Comparison of ENCODE assay signal across 1 cellular context in the genomic region with DNA sequence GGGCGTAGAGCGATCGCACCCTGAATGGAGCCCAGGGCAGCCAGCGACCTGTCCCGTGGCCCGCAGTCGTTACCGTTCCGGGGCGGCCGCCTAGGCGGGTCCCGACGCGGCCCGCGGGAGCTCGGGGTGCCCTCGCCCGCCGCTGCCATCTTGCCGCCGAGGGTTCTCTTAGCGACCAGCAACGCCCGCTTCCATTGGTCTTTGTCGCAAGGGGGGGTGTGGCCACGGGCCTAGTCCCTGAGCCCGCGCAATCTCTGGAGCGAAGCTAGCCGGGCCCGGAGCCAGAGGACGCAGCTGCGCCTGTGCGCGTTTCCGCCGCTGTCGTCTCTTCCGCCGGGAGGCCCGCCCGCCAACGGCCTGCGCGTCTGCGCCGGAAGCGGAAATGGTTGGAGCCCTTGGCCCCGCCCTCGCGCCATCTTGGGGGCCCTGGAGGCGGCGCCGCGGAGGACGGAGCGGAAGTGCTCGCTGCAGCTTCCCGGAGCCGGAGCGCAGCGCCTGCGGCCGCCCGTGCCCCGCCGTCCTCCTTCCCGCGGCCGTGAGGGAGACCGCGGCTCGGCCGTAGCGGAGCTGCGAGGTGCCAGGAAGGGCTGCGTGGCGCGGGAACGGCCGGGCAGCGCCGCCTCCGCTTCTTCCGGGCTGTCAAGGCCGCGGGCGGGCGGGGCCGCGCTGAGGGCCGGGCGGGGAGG.
TF ChIP-seq lines count a peak whose summit lies in the region.

A gene (minus strand): TSS at position 170 of the 686 bp plus-strand sequence. CDS start 21 bp downstream, at position 149.
A gene with protein sequence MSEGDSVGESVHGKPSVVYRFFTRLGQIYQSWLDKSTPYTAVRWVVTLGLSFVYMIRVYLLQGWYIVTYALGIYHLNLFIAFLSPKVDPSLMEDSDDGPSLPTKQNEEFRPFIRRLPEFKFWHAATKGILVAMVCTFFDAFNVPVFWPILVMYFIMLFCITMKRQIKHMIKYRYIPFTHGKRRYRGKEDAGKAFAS (plus strand): TSS at position 457 of the 686 bp plus-strand sequence. CDS start 3,950 bp downstream, outside the sequence.

TF ChIP-seq in HepG2, 621 proteins besides CTCF, POLR2A, EP300 and RAD21 (continued from another document and continues in another):
- TF ChIP-seq ZNF598 (CRISPR knock-in tag; IDR thresholded peaks at IDR 0.05; ENCODE audit: borderline replicate concordance): no peak
- no peak; the same call in 1 of the 2 replicates for TF ChIP-seq EEA1 (CRISPR knock-in tag; IDR thresholded peaks at IDR 0.05; ENCODE audit: borderline replicate concordance)
- peak; percentile 63; the same call in 1 of the 2 replicates for TF ChIP-seq MAF1 (CRISPR knock-in tag; IDR thresholded peaks at IDR 0.05; ENCODE audit: borderline replicate concordance)
- TF ChIP-seq SALL2 (CRISPR knock-in tag; IDR thresholded peaks at IDR 0.05): 0 out of 2 replicates have a peak, but pooled peaks have one; percentile 32
- TF ChIP-seq ZNF510 (CRISPR knock-in tag; IDR thresholded peaks at IDR 0.05; ENCODE audit: low read depth): no peak
- TF ChIP-seq SP1 (IDR thresholded peaks at IDR 0.05): no peak
- peak; percentile 90 for TF ChIP-seq SP1 (CRISPR knock-in tag; IDR thresholded peaks at IDR 0.05)
- TF ChIP-seq ZNF383 (CRISPR knock-in tag; IDR thresholded peaks at IDR 0.05; ENCODE audit: borderline replicate concordance): no peak
- TF ChIP-seq ZNF737 (CRISPR knock-in tag; IDR thresholded peaks at IDR 0.05; ENCODE audit: borderline replicate concordance): no peak
- TF ChIP-seq PITX1 (CRISPR knock-in tag; IDR thresholded peaks at IDR 0.05): no peak
- no peak for TF ChIP-seq SRSF4 (IDR thresholded peaks at IDR 0.05; ENCODE audit: low read depth, low read length, poor library complexity, severe bottlenecking)
- TF ChIP-seq, protein P1, sequence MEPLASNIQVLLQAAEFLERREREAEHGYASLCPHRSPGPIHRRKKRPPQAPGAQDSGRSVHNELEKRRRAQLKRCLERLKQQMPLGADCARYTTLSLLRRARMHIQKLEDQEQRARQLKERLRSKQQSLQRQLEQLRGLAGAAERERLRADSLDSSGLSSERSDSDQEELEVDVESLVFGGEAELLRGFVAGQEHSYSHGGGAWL (CRISPR knock-in tag; IDR thresholded peaks at IDR 0.05): no peak
- no peak for TF ChIP-seq HNRNPH1 (optimal IDR thresholded peaks at IDR 0.05; ENCODE audit: low read depth, low read length)
- TF ChIP-seq ZNF282 (IDR thresholded peaks at IDR 0.05; ENCODE audit: partially characterized antibody): no peak
- peak; percentile 87 for TF ChIP-seq RFX3 (CRISPR knock-in tag; IDR thresholded peaks at IDR 0.05)
- no peak for TF ChIP-seq MTF2 (CRISPR knock-in tag; IDR thresholded peaks at IDR 0.05; ENCODE audit: borderline replicate concordance)
- TF ChIP-seq TRIM24 (CRISPR knock-in tag; IDR thresholded peaks at IDR 0.05): no peak
- no peak for TF ChIP-seq ZSCAN22 (CRISPR knock-in tag; IDR thresholded peaks at IDR 0.05)
- TF ChIP-seq MZF1 (CRISPR knock-in tag; IDR thresholded peaks at IDR 0.05; ENCODE audit: borderline replicate concordance): no peak
- no peak for TF ChIP-seq STAT5B (CRISPR knock-in tag; IDR thresholded peaks at IDR 0.05)
- TF ChIP-seq AKAP8 (CRISPR knock-in tag; IDR thresholded peaks at IDR 0.05): 0 out of 2 replicates have a peak, but pooled peaks have one; percentile 54
- no peak for TF ChIP-seq ZNF337 (CRISPR knock-in tag; IDR thresholded peaks at IDR 0.05; ENCODE audit: borderline replicate concordance, low read depth)
- peak; percentile 96 for TF ChIP-seq GABPB1 (CRISPR knock-in tag; IDR thresholded peaks at IDR 0.05)
- peak; percentile 92 for TF ChIP-seq SP4 (CRISPR knock-in tag; IDR thresholded peaks at IDR 0.05)
- no peak; the same call in 1 of the 2 replicates for TF ChIP-seq ZNF703 (CRISPR knock-in tag; IDR thresholded peaks at IDR 0.05; ENCODE audit: borderline replicate concordance)
- TF ChIP-seq, protein P2, sequence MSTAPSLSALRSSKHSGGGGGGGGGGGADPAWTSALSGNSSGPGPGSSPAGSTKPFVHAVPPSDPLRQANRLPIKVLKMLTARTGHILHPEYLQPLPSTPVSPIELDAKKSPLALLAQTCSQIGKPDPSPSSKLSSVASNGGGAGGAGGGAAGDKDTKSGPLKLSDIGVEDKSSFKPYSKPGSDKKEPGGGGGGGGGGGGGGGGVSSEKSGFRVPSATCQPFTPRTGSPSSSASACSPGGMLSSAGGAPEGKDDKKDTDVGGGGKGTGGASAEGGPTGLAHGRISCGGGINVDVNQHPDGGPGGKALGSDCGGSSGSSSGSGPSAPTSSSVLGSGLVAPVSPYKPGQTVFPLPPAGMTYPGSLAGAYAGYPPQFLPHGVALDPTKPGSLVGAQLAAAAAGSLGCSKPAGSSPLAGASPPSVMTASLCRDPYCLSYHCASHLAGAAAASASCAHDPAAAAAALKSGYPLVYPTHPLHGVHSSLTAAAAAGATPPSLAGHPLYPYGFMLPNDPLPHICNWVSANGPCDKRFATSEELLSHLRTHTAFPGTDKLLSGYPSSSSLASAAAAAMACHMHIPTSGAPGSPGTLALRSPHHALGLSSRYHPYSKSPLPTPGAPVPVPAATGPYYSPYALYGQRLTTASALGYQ (CRISPR knock-in tag; IDR thresholded peaks at IDR 0.05): no peak
- no peak; the same call in 1 of the 2 replicates for TF ChIP-seq ZNF766 (CRISPR knock-in tag; IDR thresholded peaks at IDR 0.05; ENCODE audit: borderline replicate concordance)
- TF ChIP-seq ESRRA (CRISPR knock-in tag; IDR thresholded peaks at IDR 0.05; ENCODE audit: low read depth): 0 out of 2 replicates have a peak, but pooled peaks have one; percentile 42
- no peak for TF ChIP-seq IKZF4 (CRISPR knock-in tag; IDR thresholded peaks at IDR 0.05; ENCODE audit: borderline replicate concordance, low read depth, not compliant biosample characterization)
- no peak for TF ChIP-seq ZNF572 (CRISPR knock-in tag; IDR thresholded peaks at IDR 0.05)
- TF ChIP-seq AHR (CRISPR knock-in tag; IDR thresholded peaks at IDR 0.05): no peak
- TF ChIP-seq, protein P3, sequence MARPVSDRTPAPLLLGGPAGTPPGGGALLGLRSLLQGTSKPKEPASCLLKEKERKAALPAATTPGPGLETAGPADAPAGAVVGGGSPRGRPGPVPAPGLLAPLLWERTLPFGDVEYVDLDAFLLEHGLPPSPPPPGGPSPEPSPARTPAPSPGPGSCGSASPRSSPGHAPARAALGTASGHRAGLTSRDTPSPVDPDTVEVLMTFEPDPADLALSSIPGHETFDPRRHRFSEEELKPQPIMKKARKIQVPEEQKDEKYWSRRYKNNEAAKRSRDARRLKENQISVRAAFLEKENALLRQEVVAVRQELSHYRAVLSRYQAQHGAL (CRISPR knock-in tag; IDR thresholded peaks at IDR 0.05; ENCODE audit: not compliant biosample characterization): no peak
- no peak for TF ChIP-seq ZNF12 (CRISPR knock-in tag; IDR thresholded peaks at IDR 0.05)
- TF ChIP-seq ZNF839 (CRISPR knock-in tag; IDR thresholded peaks at IDR 0.05; ENCODE audit: borderline replicate concordance): peak; percentile 20; the same call in 1 of the 2 replicates
- TF ChIP-seq KAT8 (CRISPR knock-in tag; IDR thresholded peaks at IDR 0.05): peak; percentile 94
- TF ChIP-seq, protein P4, sequence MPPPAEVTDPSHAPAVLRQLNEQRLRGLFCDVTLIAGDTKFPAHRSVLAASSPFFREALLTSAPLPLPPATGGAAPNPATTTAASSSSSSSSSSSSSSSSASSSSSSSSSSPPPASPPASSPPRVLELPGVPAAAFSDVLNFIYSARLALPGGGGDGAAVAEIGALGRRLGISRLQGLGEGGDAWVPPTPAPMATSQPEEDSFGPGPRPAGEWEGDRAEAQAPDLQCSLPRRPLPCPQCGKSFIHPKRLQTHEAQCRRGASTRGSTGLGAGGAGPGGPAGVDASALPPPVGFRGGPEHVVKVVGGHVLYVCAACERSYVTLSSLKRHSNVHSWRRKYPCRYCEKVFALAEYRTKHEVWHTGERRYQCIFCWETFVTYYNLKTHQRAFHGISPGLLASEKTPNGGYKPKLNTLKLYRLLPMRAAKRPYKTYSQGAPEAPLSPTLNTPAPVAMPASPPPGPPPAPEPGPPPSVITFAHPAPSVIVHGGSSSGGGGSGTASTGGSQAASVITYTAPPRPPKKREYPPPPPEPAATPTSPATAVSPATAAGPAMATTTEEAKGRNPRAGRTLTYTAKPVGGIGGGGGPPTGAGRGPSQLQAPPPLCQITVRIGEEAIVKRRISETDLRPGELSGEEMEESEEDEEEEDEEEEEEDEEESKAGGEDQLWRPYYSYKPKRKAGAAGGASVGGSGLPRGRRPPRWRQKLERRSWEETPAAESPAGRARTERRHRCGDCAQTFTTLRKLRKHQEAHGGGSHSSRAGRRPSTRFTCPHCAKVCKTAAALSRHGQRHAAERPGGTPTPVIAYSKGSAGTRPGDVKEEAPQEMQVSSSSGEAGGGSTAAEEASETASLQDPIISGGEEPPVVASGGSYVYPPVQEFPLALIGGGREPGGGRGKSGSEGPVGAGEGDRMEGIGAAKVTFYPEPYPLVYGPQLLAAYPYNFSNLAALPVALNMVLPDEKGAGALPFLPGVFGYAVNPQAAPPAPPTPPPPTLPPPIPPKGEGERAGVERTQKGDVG (CRISPR knock-in tag; IDR thresholded peaks at IDR 0.05; ENCODE audit: borderline replicate concordance): no peak
- peak; percentile 27; the same call in 1 of the 2 replicates for TF ChIP-seq DMAP1 (CRISPR knock-in tag; IDR thresholded peaks at IDR 0.05)
- TF ChIP-seq, protein P5, sequence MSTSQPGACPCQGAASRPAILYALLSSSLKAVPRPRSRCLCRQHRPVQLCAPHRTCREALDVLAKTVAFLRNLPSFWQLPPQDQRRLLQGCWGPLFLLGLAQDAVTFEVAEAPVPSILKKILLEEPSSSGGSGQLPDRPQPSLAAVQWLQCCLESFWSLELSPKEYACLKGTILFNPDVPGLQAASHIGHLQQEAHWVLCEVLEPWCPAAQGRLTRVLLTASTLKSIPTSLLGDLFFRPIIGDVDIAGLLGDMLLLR (CRISPR knock-in tag; IDR thresholded peaks at IDR 0.05): no peak; the same call in 1 of the 2 replicates
- TF ChIP-seq NFYB (CRISPR knock-in tag; IDR thresholded peaks at IDR 0.05): peak; percentile 88
- TF ChIP-seq SOX13 (IDR thresholded peaks at IDR 0.05): no peak
- TF ChIP-seq SOX13 (CRISPR knock-in tag; conservative IDR thresholded peaks at IDR 0.05 in 1 of 2, IDR thresholded peaks at IDR 0.05 in 1 of 2): peak in 1 of 2 experiments; percentile 6; a peak in 1 of 4 replicates
- TF ChIP-seq ZNF652 (CRISPR knock-in tag; IDR thresholded peaks at IDR 0.05; ENCODE audit: borderline replicate concordance, low read depth): no peak
- TF ChIP-seq, protein P6, sequence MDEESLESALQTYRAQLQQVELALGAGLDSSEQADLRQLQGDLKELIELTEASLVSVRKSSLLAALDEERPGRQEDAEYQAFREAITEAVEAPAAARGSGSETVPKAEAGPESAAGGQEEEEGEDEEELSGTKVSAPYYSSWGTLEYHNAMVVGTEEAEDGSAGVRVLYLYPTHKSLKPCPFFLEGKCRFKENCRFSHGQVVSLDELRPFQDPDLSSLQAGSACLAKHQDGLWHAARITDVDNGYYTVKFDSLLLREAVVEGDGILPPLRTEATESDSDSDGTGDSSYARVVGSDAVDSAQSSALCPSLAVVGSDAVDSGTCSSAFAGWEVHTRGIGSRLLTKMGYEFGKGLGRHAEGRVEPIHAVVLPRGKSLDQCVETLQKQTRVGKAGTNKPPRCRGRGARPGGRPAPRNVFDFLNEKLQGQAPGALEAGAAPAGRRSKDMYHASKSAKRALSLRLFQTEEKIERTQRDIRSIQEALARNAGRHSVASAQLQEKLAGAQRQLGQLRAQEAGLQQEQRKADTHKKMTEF (CRISPR knock-in tag; IDR thresholded peaks at IDR 0.05): peak; percentile 49; the same call in 1 of the 2 replicates
- TF ChIP-seq, protein P7, sequence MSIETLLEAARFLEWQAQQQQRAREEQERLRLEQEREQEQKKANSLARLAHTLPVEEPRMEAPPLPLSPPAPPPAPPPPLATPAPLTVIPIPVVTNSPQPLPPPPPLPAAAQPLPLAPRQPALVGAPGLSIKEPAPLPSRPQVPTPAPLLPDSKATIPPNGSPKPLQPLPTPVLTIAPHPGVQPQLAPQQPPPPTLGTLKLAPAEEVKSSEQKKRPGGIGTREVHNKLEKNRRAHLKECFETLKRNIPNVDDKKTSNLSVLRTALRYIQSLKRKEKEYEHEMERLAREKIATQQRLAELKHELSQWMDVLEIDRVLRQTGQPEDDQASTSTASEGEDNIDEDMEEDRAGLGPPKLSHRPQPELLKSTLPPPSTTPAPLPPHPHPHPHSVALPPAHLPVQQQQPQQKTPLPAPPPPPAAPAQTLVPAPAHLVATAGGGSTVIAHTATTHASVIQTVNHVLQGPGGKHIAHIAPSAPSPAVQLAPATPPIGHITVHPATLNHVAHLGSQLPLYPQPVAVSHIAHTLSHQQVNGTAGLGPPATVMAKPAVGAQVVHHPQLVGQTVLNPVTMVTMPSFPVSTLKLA (IDR thresholded peaks at IDR 0.05): peak; percentile 46; the same call in 1 of the 2 replicates
- TF ChIP-seq ZNF629 (CRISPR knock-in tag; conservative IDR thresholded peaks at IDR 0.05): no peak
- peak; percentile 89; the same call in 1 of the 2 replicates for TF ChIP-seq SIN3A (IDR thresholded peaks at IDR 0.05; ENCODE audit: borderline replicate concordance, low read depth, low read length)
- TF ChIP-seq MXI1 (IDR thresholded peaks at IDR 0.05; ENCODE audit: borderline replicate concordance, low read depth, low read length): peak; percentile 96
- no peak for TF ChIP-seq SMARCE1 (IDR thresholded peaks at IDR 0.05; ENCODE audit: borderline replicate concordance)
- TF ChIP-seq SUZ12 (IDR thresholded peaks at IDR 0.05; ENCODE audit: low read depth, low read length): no peak
- no peak; the same call in 1 of the 2 replicates for TF ChIP-seq KDM5B (CRISPR knock-in tag; IDR thresholded peaks at IDR 0.05; ENCODE audit: borderline replicate concordance)
- 0 out of 2 replicates have a peak, but pooled peaks have one; percentile 11 for TF ChIP-seq ZNF543 (CRISPR knock-in tag; IDR thresholded peaks at IDR 0.05)
- no peak for TF ChIP-seq ZNF790 (CRISPR knock-in tag; IDR thresholded peaks at IDR 0.05; ENCODE audit: borderline replicate concordance)
- TF ChIP-seq JUND (CRISPR knock-in tag; IDR thresholded peaks at IDR 0.05): no peak
- TF ChIP-seq ZSCAN9 (CRISPR knock-in tag; IDR thresholded peaks at IDR 0.05; ENCODE audit: borderline replicate concordance): no peak
- TF ChIP-seq ZMYM4 (CRISPR knock-in tag; IDR thresholded peaks at IDR 0.05): peak; percentile 59; the same call in 1 of the 2 replicates
- TF ChIP-seq KMT2B (CRISPR knock-in tag; IDR thresholded peaks at IDR 0.05): no peak; the same call in 1 of the 2 replicates
- TF ChIP-seq RBFOX2 (IDR thresholded peaks at IDR 0.05; ENCODE audit: low read depth, low read length): peak; percentile 94
- 0 out of 2 replicates have a peak, but pooled peaks have one; percentile 12 for TF ChIP-seq HNRNPL (IDR thresholded peaks at IDR 0.05; ENCODE audit: low read depth, low read length)
- TF ChIP-seq ELF1 (CRISPR knock-in tag; IDR thresholded peaks at IDR 0.05): peak; percentile 91
- TF ChIP-seq ZNF619 (CRISPR knock-in tag; IDR thresholded peaks at IDR 0.05): peak; percentile 47; the same call in 1 of the 2 replicates
- TF ChIP-seq LCORL (IDR thresholded peaks at IDR 0.05): no peak
- peak; percentile 81 for TF ChIP-seq LCORL (CRISPR knock-in tag; IDR thresholded peaks at IDR 0.05)
- peak; percentile 48 for TF ChIP-seq ZNF883 (CRISPR knock-in tag; IDR thresholded peaks at IDR 0.05; ENCODE audit: not compliant biosample characterization)
- peak; percentile 74; the same call in 1 of the 2 replicates for TF ChIP-seq SRF (IDR thresholded peaks at IDR 0.05; ENCODE audit: low read depth, low read length)
- TF ChIP-seq MATR3 (CRISPR knock-in tag; IDR thresholded peaks at IDR 0.05): no peak
